In genomic region chr11:269146-269890, GRCh38 we compare ENCODE assay signal across 10 cellular contexts. TPM values are rescaled to one million over a fixed set of nuclear protein-coding genes. Genes with fewer than 3 reads are reported as not detected.
DNase-seq lines count a peak whose midpoint lies in the region; ATAC-seq and TF ChIP-seq lines count a peak whose summit lies in the region.
"Had no signal": no experiment of that assay in that cellular context is flagged by ENCODE, and none has a peak within 500 bp of the region (broad histone marks: within the 10 kb centered on the region; RNA-seq: fewer than 3 reads in every experiment).

No MANE protein-coding gene starts in this region.

- peak; percentile 66 for ATAC-seq in GM21717 (IDR thresholded peaks at IDR 0.05; ENCODE audit: unreplicated experiment)

- H2AFZ ChIP-seq in KMS-11 (ENCODE audit: low read depth) (peak overlapping the region; percentile 15), hepatocyte (no peak overlapping the region)

- H3K9ac ChIP-seq in KMS-11 = peak overlapping the region; percentile 85

- no peak for TF ChIP-seq CTCF in GM12875 (IDR thresholded peaks at IDR 0.05; ENCODE audit: borderline replicate concordance, insufficient read depth, low read depth, low read length)
- TF ChIP-seq CTCF in KMS-11 (conservative IDR thresholded peaks at IDR 0.05; ENCODE audit: low read depth, low read length) = no peak; the same call in 1 of the 2 replicates
- TF ChIP-seq CTCF in hepatocyte (IDR thresholded peaks at IDR 0.05; ENCODE audit: poor library complexity) = no peak

- peaks cover 29% of the 10 kb centered on the region for H3K4me1 ChIP-seq in KMS-11 (ENCODE audit: low read depth, poor library complexity, severe bottlenecking)
- H3K4me1 ChIP-seq in hepatocyte (ENCODE audit: insufficient read depth) = peaks cover 7% of the 10 kb centered on the region

- H3K79me2 ChIP-seq in KMS-11 (ENCODE audit: insufficient read depth, low read depth) (0 out of 2 replicates have a peak, but pooled peaks cover 9% of the 10 kb centered on the region), hepatocyte (no peaks in the 10 kb centered on the region)

- H3K4me2 ChIP-seq in KMS-11 (peak overlapping the region; percentile 100), hepatocyte (no peak overlapping the region)

- no peaks in the 10 kb centered on the region for H3K9me3 Mint-ChIP-seq in activated T-cell treated with anti-CD3 and anti-CD28 coated beads, Interleukin-2, amount 50 U/mL, for 24 hours
- H3K9me3 Mint-ChIP-seq in immature natural killer cell = no peaks in the 10 kb centered on the region

- H3K36me3 Mint-ChIP-seq in activated T-cell treated with anti-CD3 and anti-CD28 coated beads, Interleukin-2, amount 50 U/mL, for 24 hours (ENCODE audit: low read depth) = no peaks in the 10 kb centered on the region
- no peaks in the 10 kb centered on the region for H3K36me3 Mint-ChIP-seq in immature natural killer cell

- H3K27ac Mint-ChIP-seq in activated T-cell treated with anti-CD3 and anti-CD28 coated beads, Interleukin-2, amount 50 U/mL, for 24 hours = peak overlapping the region; percentile 95
- peak overlapping the region; percentile 95 to 100 (median 96) for H3K27ac Mint-ChIP-seq in immature natural killer cell

- H3K27ac ChIP-seq in KMS-11 = peak overlapping the region; percentile 97
- no peak overlapping the region for H3K27ac ChIP-seq in hepatocyte
- H3K27ac ChIP-seq: SK-N-MC had no signal

- no peaks in the 10 kb centered on the region for H3K9me3 ChIP-seq in hepatocyte (ENCODE audit: low read depth)

- H3K27me3 ChIP-seq in KMS-11 (ENCODE audit: insufficient read depth, low read depth) (no peaks in the 10 kb centered on the region), hepatocyte (no peaks in the 10 kb centered on the region)

- peaks cover 38% of the 10 kb centered on the region for H3K4me1 Mint-ChIP-seq in activated T-cell treated with anti-CD3 and anti-CD28 coated beads, Interleukin-2, amount 50 U/mL, for 24 hours (ENCODE audit: low read depth)
- H3K4me1 Mint-ChIP-seq in immature natural killer cell = peaks cover 34 to 39% of the 10 kb centered on the region in 2 donors

- H3K36me3 ChIP-seq in KMS-11 (ENCODE audit: insufficient read depth) (no peaks in the 10 kb centered on the region), hepatocyte (replicated peaks; ENCODE audit: insufficient read depth, low read depth) (no peaks in the 10 kb centered on the region)

- DNase-seq in activated T-cell treated with anti-CD3 and anti-CD28 coated beads, Interleukin-2, amount 50 U/mL, for 24 hours = peak; percentile 74
- DNase-seq in immature natural killer cell (peak; percentile 78 to 85 (median 82)), superior temporal gyrus (ENCODE audit: extremely low spot score) (peak; percentile 41), cerebellar cortex (ENCODE audit: low spot score) (no peak), hepatocyte (ENCODE audit: low spot score) (no peak)

- no peaks in the 10 kb centered on the region for H4K20me1 ChIP-seq in KMS-11 (ENCODE audit: insufficient read depth)
- no peaks in the 10 kb centered on the region for H4K20me1 ChIP-seq in hepatocyte (ENCODE audit: insufficient read depth, poor library complexity, severe bottlenecking)

- no peaks in the 10 kb centered on the region for H3K9me2 ChIP-seq in hepatocyte (replicated peaks; ENCODE audit: insufficient read depth)

- H3K4me3 Mint-ChIP-seq in activated T-cell treated with anti-CD3 and anti-CD28 coated beads, Interleukin-2, amount 50 U/mL, for 24 hours = peak overlapping the region; percentile 76
- peak overlapping the region; percentile 79 to 94 (median 84) for H3K4me3 Mint-ChIP-seq in immature natural killer cell

- 75% methylated on average over 21 of the region's 21 CpGs for WGBS in hepatocyte (ENCODE audit: low lambda C conversion rate, missing lambda C conversion rate)

- no peaks in the 10 kb centered on the region for H3K27me3 Mint-ChIP-seq in activated T-cell treated with anti-CD3 and anti-CD28 coated beads, Interleukin-2, amount 50 U/mL, for 24 hours
- peaks cover 26 to 34% (median 28%) of the 10 kb centered on the region in 3 donors for H3K27me3 Mint-ChIP-seq in immature natural killer cell (ENCODE audit: low read depth in 3 of 3)

- H3K4me3 ChIP-seq in GM12875 (ENCODE audit: low read depth, low read length) (peak overlapping the region; percentile 30), KMS-11 (IDR thresholded peaks at IDR 0.05; ENCODE audit: insufficient read depth, low read depth, low read length) (no peak overlapping the region), hepatocyte (no peak overlapping the region)
- H3K4me3 ChIP-seq: SK-N-MC had no signal

RNA-seq across cellular contexts. Expression of gene NLRP6, which starts 8.9 kb away (rescaled TPM):
- polyA plus RNA-seq in immature natural killer cell = 1 to 10 TPM in 2 of 3 donors, not detected in 1; 1.6 to 5.1 TPM
- not detected in 2 replicates for total RNA-seq in hepatocyte
- 1.4 TPM in 1 of 2 replicates, not detected in the other for polyA plus RNA-seq in hepatocyte
- total RNA-seq: pulmonary artery endothelial cell had no signal

RNA-seq across cellular contexts. Expression of gene PGGHG, which starts 19.6 kb away (rescaled TPM):
- polyA plus RNA-seq in immature natural killer cell (10 to 100 TPM in 2 of 3 donors, 1 to 10 TPM in 1; 8.1 to 17.4 (median 11.4) TPM), hepatocyte (27.9 and 44.0 TPM in 2 replicates)
- 12.0 and 19.2 TPM in 2 replicates for total RNA-seq in hepatocyte

RNA-seq across cellular contexts. Expression of gene IFITM5, which starts 30.0 kb away (rescaled TPM):
- polyA plus RNA-seq in immature natural killer cell (not detected), hepatocyte (0.36 TPM in 1 of 2 replicates, not detected in the other)
- not detected in 2 replicates for total RNA-seq in hepatocyte
- total RNA-seq: pulmonary artery endothelial cell had no signal

RNA-seq across cellular contexts. Expression of gene PSMD13, which starts 32.5 kb away (rescaled TPM):
- polyA plus RNA-seq in immature natural killer cell (100 to 1,000 TPM; 257 to 353 (median 345) TPM), hepatocyte (125 and 146 TPM in 2 replicates)
- 80.8 and 91.8 TPM in 2 replicates for total RNA-seq in hepatocyte

RNA-seq across cellular contexts. Expression of gene SIRT3, which starts 33.2 kb away (rescaled TPM):
- 10 to 100 TPM in 1 of 3 donors, 1 to 10 TPM in 2; 6.7 to 11.1 (median 7.4) TPM for polyA plus RNA-seq in immature natural killer cell
- 11.2 and 15.5 TPM in 2 replicates for total RNA-seq in hepatocyte
- 23.4 and 27.4 TPM in 2 replicates for polyA plus RNA-seq in hepatocyte

Comparison
In these comparisons a context has a peak if more than half of its experiments do, and no peak if none do; other contexts are left out.
1. DNase-seq: peak in activated T-cell treated with anti-CD3 and anti-CD28 coated beads, Interleukin-2, amount 50 U/mL, for 24 hours (single experiment), immature natural killer cell (3 of 3) and superior temporal gyrus (single experiment); none in cerebellar cortex (single experiment) and hepatocyte (single experiment).